Comparison of ENCODE assay signal across 8 cellular contexts in the genomic region with DNA sequence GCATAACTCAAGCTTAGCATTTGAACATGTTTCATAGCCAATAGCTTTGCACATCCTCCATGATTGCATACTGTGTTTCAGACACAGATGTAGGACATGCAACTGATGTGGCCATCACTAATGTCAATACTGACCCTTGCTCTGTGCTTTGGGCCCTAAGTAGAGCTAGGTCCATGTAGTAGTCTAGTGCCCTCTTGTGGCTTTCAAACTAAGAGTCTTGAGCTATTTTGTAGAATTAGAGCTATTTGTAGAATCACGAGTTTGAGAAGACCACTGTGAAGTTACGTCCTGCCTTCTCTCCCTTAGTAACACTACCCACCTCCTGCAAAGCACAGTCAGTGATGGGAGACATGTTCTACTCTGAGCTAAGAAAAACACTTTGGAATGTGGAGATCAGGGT.
DNase-seq lines count a peak whose midpoint lies in the region; ATAC-seq, FAIRE-seq and TF ChIP-seq lines count a peak whose summit lies in the region.

No MANE protein-coding gene starts in this region.

- TF ChIP-seq CTCF in fibroblast of the aortic adventitia (IDR thresholded peaks at IDR 0.05; ENCODE audit: insufficient read depth, low read length) = peak; percentile 62

- ATAC-seq in HG03460 (IDR thresholded peaks at IDR 0.05; ENCODE audit: unreplicated experiment) (no peak), GM21737 (IDR thresholded peaks at IDR 0.05; ENCODE audit: unreplicated experiment) (no peak)

- H3K4me3 ChIP-seq in fibroblast of the aortic adventitia (ENCODE audit: low read depth, low read length) = no peak overlapping the region

- DNase-seq in DMS 273 (lab: John Stamatoyannopoulos, UW; ENCODE audit: unreplicated experiment) (peak; percentile 59), HuH-7 (ENCODE audit: low spot score) (peak; percentile 15), RCC 7860 (ENCODE audit: low spot score) (peak; percentile 54), fibroblast of the aortic adventitia (ENCODE audit: low read depth) (peak; percentile 68), putamen (ENCODE audit: low spot score) (peak; percentile 22), NCI-H128 (lab: John Stamatoyannopoulos, UW; ENCODE audit: unreplicated experiment) (no peak)

- no peak for FAIRE-seq in RCC 7860 (lab: Jason Lieb, UNC)
